Comparison of ENCODE assay signal across 12 cellular contexts in genomic region chr11:86588566-86589090, GRCh38.
A peak's percentile ranks its signal among the peaks of the same experiment; 100 is the strongest.
DNase-seq lines count a peak whose midpoint lies in the region; ATAC-seq, FAIRE-seq and TF ChIP-seq lines count a peak whose summit lies in the region.
"Had no signal": no experiment of that assay in that cellular context is flagged by ENCODE, and none has a peak within 500 bp of the region (broad histone marks: within the 10 kb centered on the region; RNA-seq: fewer than 3 reads in every experiment).

No MANE protein-coding gene starts in this region.

- intact Hi-C loops in endothelial cell of umbilical vein (cut with micrococcal nuclease), result no loop called here

- H4K20me1 ChIP-seq in endothelial cell of umbilical vein (replicated peaks; ENCODE audit: control insufficient read depth, extremely low read depth, insufficient read depth, low read length), result no peaks in the 10 kb centered on the region

- no peaks in the 10 kb centered on the region for H3K36me3 ChIP-seq in endothelial cell of umbilical vein (ENCODE audit: control insufficient read depth in 2 of 2, extremely low read depth in 1 of 2, insufficient read depth in 2 of 2, low read length in 2 of 2)
- H3K36me3 ChIP-seq in brain microvascular endothelial cell (replicated peaks), result no peaks in the 10 kb centered on the region

- H3K4me1 Mint-ChIP-seq in activated CD4-positive, alpha-beta T cell treated with anti-CD3 and anti-CD28 coated beads, Interleukin-2, amount 10 ng/mL, durations not matched to agents 7 days and 5 days, result peaks cover 14% of the 10 kb centered on the region

- CTCF ChIA-PET in endothelial cell of umbilical vein (lab: Charles Lee), result interaction anchor here (0.9 to 3.3 kb wide), 2 partner anchors 8 to 20 kb away, joined by 5 to 17 read pairs; no protein-coding TSS in a partner anchor
- CTCF ChIA-PET in activated CD4-positive, alpha-beta T cell treated with anti-CD3 and anti-CD28 coated beads, Interleukin-2, amount 10 ng/mL, durations not matched to agents 7 days and 5 days (lab: Charles Lee), result interaction anchor here (1.6 kb wide), 1 partner anchor 29 kb away, joined by 3 read pairs; no protein-coding TSS in a partner anchor

- H3K9ac ChIP-seq in endothelial cell of umbilical vein (replicated peaks; ENCODE audit: extremely low read depth, insufficient read depth, low read length), result no peak overlapping the region

- no peaks in the 10 kb centered on the region for H3K27me3 Mint-ChIP-seq in activated CD4-positive, alpha-beta T cell treated with anti-CD3 and anti-CD28 coated beads, Interleukin-2, amount 10 ng/mL, durations not matched to agents 7 days and 5 days
- H3K27me3 Mint-ChIP-seq: stimulated activated memory B cell treated with anti-CD40 and anti-IgM and Interleukin-4, amounts not matched to agents 10 μg/mL and 1 μg/mL and 100 μg/mL, for 72 hours had no signal

- dilution Hi-C loops in endothelial cell of umbilical vein (cut with MboI; ENCODE audit: extremely low pct_ligation_motif_present, low sequenced_read_pairs), result loop anchor here (25.0 kb wide), 1 partner anchor 101 kb away; no protein-coding TSS in a partner anchor

- TF ChIP-seq CTCF in endothelial cell of umbilical vein (IDR thresholded peaks at IDR 0.05; ENCODE audit: extremely low read depth in 1 of 2, insufficient read depth in 1 of 2, low read depth in 1 of 2, low read length in 2 of 2), result no peak
- TF ChIP-seq CTCF in brain microvascular endothelial cell (IDR thresholded peaks at IDR 0.05; ENCODE audit: low read depth, low read length, missing control alignments), result no peak

- H3K79me2 ChIP-seq in endothelial cell of umbilical vein (ENCODE audit: control insufficient read depth, insufficient read depth, low read length), result no peaks in the 10 kb centered on the region

- H3K36me3 Mint-ChIP-seq in activated CD4-positive, alpha-beta T cell treated with anti-CD3 and anti-CD28 coated beads, Interleukin-2, amount 10 ng/mL, durations not matched to agents 7 days and 5 days (ENCODE audit: low read depth), result peaks cover 3% of the 10 kb centered on the region
- H3K36me3 Mint-ChIP-seq: stimulated activated memory B cell treated with anti-CD40 and anti-IgM and Interleukin-4, amounts not matched to agents 10 μg/mL and 1 μg/mL and 100 μg/mL, for 72 hours had no signal

- no peak for FAIRE-seq in endothelial cell of umbilical vein (lab: Jason Lieb, UNC)

- no peak overlapping the region for H3K4me3 Mint-ChIP-seq in activated CD4-positive, alpha-beta T cell treated with anti-CD3 and anti-CD28 coated beads, Interleukin-2, amount 10 ng/mL, durations not matched to agents 7 days and 5 days
- H3K4me3 Mint-ChIP-seq: stimulated activated memory B cell treated with anti-CD40 and anti-IgM and Interleukin-4, amounts not matched to agents 10 μg/mL and 1 μg/mL and 100 μg/mL, for 72 hours had no signal

- POLR2A ChIA-PET in endothelial cell of umbilical vein (lab: Charles Lee), result no interaction called here
- POLR2A ChIA-PET in activated CD4-positive, alpha-beta T cell treated with anti-CD3 and anti-CD28 coated beads, Interleukin-2, amount 10 ng/mL, durations not matched to agents 7 days and 5 days (lab: Charles Lee), result no interaction called here

- H3K9me3 ChIP-seq in endothelial cell of umbilical vein (replicated peaks; ENCODE audit: control insufficient read depth, insufficient read depth, low read length), result no peaks in the 10 kb centered on the region

- H3K27ac ChIP-seq in endothelial cell of umbilical vein (ENCODE audit: insufficient read depth, low read depth, low read length), result no peak overlapping the region
- H3K27ac ChIP-seq in brain microvascular endothelial cell, result no peak overlapping the region

- in situ Hi-C loops in brain microvascular endothelial cell (cut with HindIII; ENCODE audit: low pct_ligation_motif_present, low sequenced_read_pairs), result no loop called here

- no TSS peak for BruUV-seq in endothelial cell of umbilical vein (replicated peaks; lab: Mats Ljungman, UMichigan)

- H3K4me1 ChIP-seq in endothelial cell of umbilical vein (ENCODE audit: control insufficient read depth, extremely low read depth, insufficient read depth, low read length), result peaks cover 42% of the 10 kb centered on the region

- H3K4me3 ChIP-seq in endothelial cell of umbilical vein (replicated peaks in 1 of 3; ENCODE audit: insufficient read depth in 1 of 3, low read depth in 1 of 3, low read length in 3 of 3), result no peak overlapping the region
- H3K4me3 ChIP-seq in brain microvascular endothelial cell (ENCODE audit: low read depth, low read length), result no peak overlapping the region

- no peaks in the 10 kb centered on the region for H3K9me3 Mint-ChIP-seq in activated CD4-positive, alpha-beta T cell treated with anti-CD3 and anti-CD28 coated beads, Interleukin-2, amount 10 ng/mL, durations not matched to agents 7 days and 5 days
- H3K9me3 Mint-ChIP-seq: stimulated activated memory B cell treated with anti-CD40 and anti-IgM and Interleukin-4, amounts not matched to agents 10 μg/mL and 1 μg/mL and 100 μg/mL, for 72 hours had no signal

- TF ChIP-seq POLR2A in endothelial cell of umbilical vein (IDR thresholded peaks at IDR 0.05; ENCODE audit: low read depth, low read length), result no peak

- no peaks in the 10 kb centered on the region for H3K27me3 ChIP-seq in endothelial cell of umbilical vein (ENCODE audit: control insufficient read depth in 2 of 2, insufficient read depth in 2 of 2, low read length in 2 of 2)
- H3K27me3 ChIP-seq in brain microvascular endothelial cell (replicated peaks), result no peaks in the 10 kb centered on the region

- no peak for ATAC-seq in HG02981 (IDR thresholded peaks at IDR 0.05; ENCODE audit: unreplicated experiment)
- no peak for ATAC-seq in GM18873 (IDR thresholded peaks at IDR 0.05; ENCODE audit: low FRiP score, unreplicated experiment)
- ATAC-seq: stimulated activated memory B cell treated with anti-CD40 and anti-IgM and Interleukin-4, amounts not matched to agents 10 μg/mL and 1 μg/mL and 100 μg/mL, for 72 hours had no signal

- no peak overlapping the region for H2AFZ ChIP-seq in endothelial cell of umbilical vein (ENCODE audit: low read depth, low read length)

- H3K4me2 ChIP-seq in endothelial cell of umbilical vein (ENCODE audit: insufficient read depth, low read length), result no peak overlapping the region

- no peaks in the 10 kb centered on the region for H3K9me1 ChIP-seq in endothelial cell of umbilical vein (replicated peaks; ENCODE audit: control insufficient read depth, extremely low read depth, insufficient read depth, low read length)

- H3K27ac Mint-ChIP-seq in activated CD4-positive, alpha-beta T cell treated with anti-CD3 and anti-CD28 coated beads, Interleukin-2, amount 10 ng/mL, durations not matched to agents 7 days and 5 days, result no peak overlapping the region
- H3K27ac Mint-ChIP-seq: stimulated activated memory B cell treated with anti-CD40 and anti-IgM and Interleukin-4, amounts not matched to agents 10 μg/mL and 1 μg/mL and 100 μg/mL, for 72 hours had no signal

- DNase-seq in DMS79 (lab: John Stamatoyannopoulos, UW) (peak; percentile 94), NCI-H2029 (lab: John Stamatoyannopoulos, UW) (peak; percentile 28), endothelial cell of umbilical vein (ENCODE audit: low read depth, low spot score) (peak; percentile 47), occipital lobe (lab: John Stamatoyannopoulos, UW) (peak; percentile 22), brain microvascular endothelial cell (no peak)
- DNase-seq in activated CD4-positive, alpha-beta T cell treated with anti-CD3 and anti-CD28 coated beads, Interleukin-2, amount 10 ng/mL, durations not matched to agents 7 days and 5 days, result no peak
- DNase-seq: activated CD4-positive, alpha-beta T cell treated with anti-CD3 and anti-CD28 coated beads for 4 hours; NCI-H510A; stimulated activated CD4-positive, alpha-beta T cell treated with anti-CD3 and anti-CD28 coated beads, Interleukin-15, amount 100 ng/mL, for 24 hours had no signal

TF ChIP-seq in endothelial cell of umbilical vein, 7 proteins besides CTCF, POLR2A, EP300 and RAD21:
- no peak for TF ChIP-seq EZH2 (IDR thresholded peaks at IDR 0.05; ENCODE audit: borderline replicate concordance, low read depth, low read length, severe bottlenecking)
- no peak for TF ChIP-seq POLR2AphosphoS5 (IDR thresholded peaks at IDR 0.05; ENCODE audit: insufficient read depth, low read depth, low read length)

Comparison
In these comparisons a context has a peak if more than half of its experiments do, and no peak if none do; other contexts are left out.
1. DNase-seq: peak in DMS79 (single experiment), NCI-H2029 (single experiment), endothelial cell of umbilical vein (single experiment) and occipital lobe (single experiment); none in activated CD4-positive, alpha-beta T cell treated with anti-CD3 and anti-CD28 coated beads, Interleukin-2, amount 10 ng/mL, durations not matched to agents 7 days and 5 days (single experiment) and brain microvascular endothelial cell (single experiment).